8 cellular contexts compared by ENCODE assay signal in genomic region chr3:194769020-194769643, GRCh38.
DNase-seq lines count a peak whose midpoint lies in the region; ATAC-seq and TF ChIP-seq lines count a peak whose summit lies in the region.

No MANE protein-coding gene starts in this region.

- 3% methylated on average over 16 of the region's 16 CpGs for WGBS in right lobe of liver (ENCODE audit: insufficient coverage, low coverage, low lambda C conversion rate, missing lambda C conversion rate)

- H3K36me3 ChIP-seq in duodenal mucosa (ENCODE audit: control insufficient read depth in 1 of 2, insufficient read depth in 2 of 2, low read length in 2 of 2), result no peaks in the 10 kb centered on the region
- H3K36me3 ChIP-seq in right lobe of liver, result no peaks in the 10 kb centered on the region

- H3K9me3 ChIP-seq in duodenal mucosa (ENCODE audit: control insufficient read depth in 1 of 2, low read length in 2 of 2) (no peaks in the 10 kb centered on the region), right lobe of liver (no peaks in the 10 kb centered on the region)

- TF ChIP-seq CTCF in right lobe of liver (IDR thresholded peaks at IDR 0.05), result no peak

- H3K27ac ChIP-seq in duodenal mucosa (ENCODE audit: low read depth, low read length) (no peak overlapping the region), right lobe of liver (no peak overlapping the region)

- peak; percentile 95 for ATAC-seq in HG03439 (IDR thresholded peaks at IDR 0.05; ENCODE audit: unreplicated experiment)
- peak; percentile 96 to 98 (median 96) for ATAC-seq in right lobe of liver

- DNase-seq in Ammon's horn (ENCODE audit: low spot score) (peak; percentile 97), GM19238 (ENCODE audit: insufficient read length, low spot score) (peak; percentile 81), NCI-H69 (lab: John Stamatoyannopoulos, UW) (peak; percentile 100), right lobe of liver (peak; percentile 84 to 88 (median 88))
- peak; percentile 68 to 90 for DNase-seq in activated CD4-positive, alpha-beta T cell treated with anti-CD3 and anti-CD28 coated beads, Interleukin-2, amount 50 U/mL, for 24 hours (ENCODE audit: low read depth in 1 of 2, low spot score in 1 of 2)
- peak; percentile 82 to 95 for DNase-seq in stimulated activated CD4-positive, alpha-beta T cell treated with anti-CD3 and anti-CD28 coated beads, Interleukin-4, amount 100 ng/mL, for 4 hours

- H3K27me3 ChIP-seq in duodenal mucosa (ENCODE audit: control insufficient read depth in 1 of 2, insufficient read depth in 2 of 2, low read length in 2 of 2), result no peaks in the 10 kb centered on the region
- no peaks in the 10 kb centered on the region for H3K27me3 ChIP-seq in right lobe of liver

- intact Hi-C loops in right lobe of liver (cut with DNase I), result no loop called here

- peak overlapping the region; percentile 63 to 79 for H3K4me3 ChIP-seq in duodenal mucosa (ENCODE audit: low read depth in 1 of 2, low read length in 2 of 2)
- H3K4me3 ChIP-seq in right lobe of liver, result peak overlapping the region; percentile 15 to 47 (median 16)

- peaks cover 16 to 19% of the 10 kb centered on the region in 2 donors for H3K4me1 ChIP-seq in duodenal mucosa (ENCODE audit: control insufficient read depth in 1 of 2, insufficient read depth in 2 of 2, low read length in 2 of 2)
- H3K4me1 ChIP-seq in right lobe of liver, result peaks cover 0 to 6% (median 0%) of the 10 kb centered on the region in 4 donors

- peak overlapping the region; percentile 48 for H3K9ac ChIP-seq in duodenal mucosa (ENCODE audit: low read depth in 1 of 2, low read length in 2 of 2)

- TF ChIP-seq POLR2A in right lobe of liver (IDR thresholded peaks at IDR 0.05), result no peak
